In the genomic region with DNA sequence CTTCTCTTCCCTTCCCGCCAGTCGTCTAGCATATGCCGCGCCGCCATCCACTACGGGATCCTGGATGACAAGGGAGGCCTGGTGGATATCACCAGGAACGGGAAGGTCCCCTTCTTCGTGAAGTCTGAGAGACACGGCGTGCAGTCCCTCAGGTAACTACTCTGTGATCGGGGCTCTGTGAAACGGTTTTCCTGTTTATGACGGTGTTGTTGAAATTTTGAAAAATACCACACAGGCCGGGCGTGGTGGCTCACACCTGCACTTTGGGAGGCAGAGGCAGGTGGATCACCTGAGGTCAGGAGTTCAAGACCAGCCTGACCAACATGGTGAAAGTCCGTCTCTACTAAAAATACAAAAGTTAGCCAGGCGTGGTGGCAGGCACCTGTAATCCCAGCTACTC, we compare ENCODE assay signal across 1 cellular context. TPM values are rescaled to one million over a fixed set of nuclear protein-coding genes. Genes with fewer than 3 reads are reported as not detected.
"Had no signal": no experiment of that assay in that cellular context is flagged by ENCODE, and none has a peak within 500 bp of the region (broad histone marks: within the 10 kb centered on the region; RNA-seq: fewer than 3 reads in every experiment).

No MANE protein-coding gene starts in this region.

RNA-seq across cellular contexts. Expression of gene CRISPLD2, which starts 53.2 kb away (rescaled TPM):
- total RNA-seq: naive thymus-derived CD8-positive, alpha-beta T cell had no signal
